In genomic region chr16:4538386-4539235, GRCh38 we compare ENCODE assay signal across 8 cellular contexts. TPM values are rescaled to one million over a fixed set of nuclear protein-coding genes. Genes with fewer than 3 reads are reported as not detected.
DNase-seq lines count a peak whose midpoint lies in the region; ATAC-seq and TF ChIP-seq lines count a peak whose summit lies in the region.

Gene CDIP1 (minus strand): TSS chr16:4538773. CDS start chr16:4514130, 24,643 bp downstream.

- TF ChIP-seq POLR2A in ovary (IDR thresholded peaks at IDR 0.05) (peak; percentile 89), thyroid gland (IDR thresholded peaks at IDR 0.05) (peak; percentile 60 to 94)

- TF ChIP-seq CTCF in HFFc6 (IDR thresholded peaks at IDR 0.05) (no peak), ovary (IDR thresholded peaks at IDR 0.05) (peak in 2 of 3 donors; percentile 39 to 60), thyroid gland (IDR thresholded peaks at IDR 0.05) (peak in 1 of 6 experiments; percentile 18)

- H3K9me3 ChIP-seq in adipocyte (ENCODE audit: control insufficient read depth, low read length): peaks cover 11% of the 10 kb centered on the region
- no peaks in the 10 kb centered on the region for H3K9me3 ChIP-seq in ovary
- no peaks in the 10 kb centered on the region for H3K9me3 ChIP-seq in thyroid gland

- H3K27me3 ChIP-seq in adipocyte (replicated peaks; ENCODE audit: control insufficient read depth, insufficient read depth, low read length): no peaks in the 10 kb centered on the region
- H3K27me3 ChIP-seq in ovary: no peaks in the 10 kb centered on the region
- H3K27me3 ChIP-seq in thyroid gland: no peaks in the 10 kb centered on the region

- intact Hi-C loops in Right ventricle myocardium superior (cut with DNase I): no loop called here
- intact Hi-C loops in ovary (cut with DNase I): no loop called here
- intact Hi-C loops in thyroid gland (cut with DNase I): no loop called here

- H3K4me3 ChIP-seq in adipocyte (ENCODE audit: low read length) (peak within 1 kb of the TSS; percentile 85), ovary (peak within 1 kb of the TSS; percentile 52), thyroid gland (replicated peaks in 1 of 3) (peak within 1 kb of the TSS; percentile 64 to 86 (median 83))

- H3K9me3 Mint-ChIP-seq in HFFc6: peaks cover 20% of the 10 kb centered on the region

- peak within 1 kb of the TSS; percentile 86 for H3K9ac ChIP-seq in adipocyte (ENCODE audit: low read length)

- ATAC-seq in Right ventricle myocardium superior (ENCODE audit: poor library complexity): peak; percentile 97

- 3 to 11% (median 4%) methylated on average over 27 to 62 of the region's 62 CpGs for WGBS in ovary, 3 donors
- 18 to 74% methylated on average over 3 to 17 of the region's 62 CpGs for WGBS in thyroid gland, 2 donors

- H3K4me1 ChIP-seq in adipocyte (ENCODE audit: control insufficient read depth, insufficient read depth, low read length) (peaks cover 10% of the 10 kb centered on the region), ovary (ENCODE audit: insufficient read depth) (peaks cover 4% of the 10 kb centered on the region), thyroid gland (peaks cover 25% of the 10 kb centered on the region in 2 donors)

- H3K27ac ChIP-seq in ovary (peak within 1 kb of the TSS; percentile 85 to 94), thyroid gland (peak within 1 kb of the TSS; percentile 69 to 85 (median 84))

- H3K27ac Mint-ChIP-seq in HFFc6: peak within 1 kb of the TSS; percentile 32; the same call in 1 of the 2 replicates

- H3K4me3 Mint-ChIP-seq in HFFc6: peak within 1 kb of the TSS; percentile 58

- H3K36me3 Mint-ChIP-seq in HFFc6 (ENCODE audit: low read depth): peaks cover 18% of the 10 kb centered on the region

- TF ChIP-seq EP300 in ovary (IDR thresholded peaks at IDR 0.05): peak; percentile 21

- peaks cover 18% of the 10 kb centered on the region for H3K27me3 Mint-ChIP-seq in HFFc6 (ENCODE audit: insufficient read depth)

- 0 out of 2 replicates have a peak, but pooled peaks cover 4% of the 10 kb centered on the region for H3K4me1 Mint-ChIP-seq in HFFc6 (ENCODE audit: low read depth)

- peak; percentile 88 for DNase-seq in GF-D8 (lab: John Stamatoyannopoulos, UW)
- DNase-seq in HFFc6: peak; percentile 76
- DNase-seq in NCI-H1105 treated with DMSO at 0.1 percent for 48 hours (lab: John Stamatoyannopoulos, UW): peak; percentile 75
- peak; percentile 90 for DNase-seq in T follicular helper cell (ENCODE audit: low read depth)
- DNase-seq in adipocyte (ENCODE audit: low read depth): peak; percentile 98
- DNase-seq in Right ventricle myocardium superior: peak; percentile 98
- peak; percentile 98 to 99 (median 99) for DNase-seq in ovary
- DNase-seq in thyroid gland: peak; percentile 93 to 96

- H3K36me3 ChIP-seq in adipocyte (ENCODE audit: control insufficient read depth, insufficient read depth, low read length, severe bottlenecking): no peaks in the 10 kb centered on the region
- no peaks in the 10 kb centered on the region for H3K36me3 ChIP-seq in ovary
- H3K36me3 ChIP-seq in thyroid gland: no peaks in the 10 kb centered on the region

RNA-seq across cellular contexts. Expression of gene CDIP1, which starts in this region (rescaled TPM):
- 1 to 10 TPM; 5.0 to 8.3 (median 6.4) TPM for total RNA-seq in HFFc6 (2021; fragmentation: NEBNext Ultra II Directional; extraction: Animal tissue kit (Norgen Biotek cat#: 25700))
- 45.2 TPM for total RNA-seq in Right ventricle myocardium superior
- 10 to 100 TPM; 14.6 to 55.1 (median 41.4) TPM for total RNA-seq in ovary
- polyA plus RNA-seq in ovary: 10 to 100 TPM; 19.1 to 24.5 TPM
- 10 to 100 TPM; 15.5 to 25.4 (median 25.2) TPM for total RNA-seq in thyroid gland

Comparison
In these comparisons a context has a peak if more than half of its experiments do, and no peak if none do; other contexts are left out.
1. Peak in every context shown above with its lines: DNase-seq, ATAC-seq, H3K4me3 ChIP-seq and H3K27ac ChIP-seq.